Comparison of ENCODE assay signal across 3 cellular contexts in genomic region chr22:29782061-29782845, GRCh38.
TF ChIP-seq lines count a peak whose summit lies in the region.

No MANE protein-coding gene starts in this region.

TF ChIP-seq in SK-N-SH, 30 proteins besides CTCF, POLR2A, EP300 and RAD21 (continued from another document):
- no peak for TF ChIP-seq ZBTB33 (IDR thresholded peaks at IDR 0.05; ENCODE audit: borderline replicate concordance, low read depth)

TF ChIP-seq in neural cell, 6 proteins besides CTCF, POLR2A, EP300 and RAD21 (continued from another document):
- TF ChIP-seq REST (IDR thresholded peaks at IDR 0.05; ENCODE audit: borderline replicate concordance) (no peak), POLR2AphosphoS5 (IDR thresholded peaks at IDR 0.05) (no peak)

TF ChIP-seq in WTC11, 78 proteins besides CTCF, POLR2A, EP300 and RAD21 (continued from another document):
- TF ChIP-seq KAT7 (CRISPR knock-in tag; IDR thresholded peaks at IDR 0.05; ENCODE audit: borderline replicate concordance), result no peak
- TF ChIP-seq ATF6 (CRISPR knock-in tag; IDR thresholded peaks at IDR 0.05), result no peak
- no peak for TF ChIP-seq ZNF263 (CRISPR knock-in tag; IDR thresholded peaks at IDR 0.05; ENCODE audit: low read depth)
- no peak for TF ChIP-seq MAX (CRISPR knock-in tag; IDR thresholded peaks at IDR 0.05)
- no peak for TF ChIP-seq ZNF512 (CRISPR knock-in tag; IDR thresholded peaks at IDR 0.05; ENCODE audit: borderline replicate concordance)
- TF ChIP-seq TP53 (CRISPR knock-in tag; IDR thresholded peaks at IDR 0.05), result no peak
- TF ChIP-seq ZNF121 (CRISPR knock-in tag; IDR thresholded peaks at IDR 0.05), result no peak
- TF ChIP-seq USF1 (CRISPR knock-in tag; IDR thresholded peaks at IDR 0.05), result no peak
- no peak for TF ChIP-seq NR2C2 (CRISPR knock-in tag; IDR thresholded peaks at IDR 0.05)
- TF ChIP-seq E2F4 (CRISPR knock-in tag; IDR thresholded peaks at IDR 0.05; ENCODE audit: borderline replicate concordance, low read depth), result no peak
